In genomic region chr6:155177369-155177961, GRCh38 we compare ENCODE assay signal across 8 cellular contexts.
DNase-seq lines count a peak whose midpoint lies in the region; ATAC-seq, FAIRE-seq and TF ChIP-seq lines count a peak whose summit lies in the region.

No MANE protein-coding gene starts in this region.

- no peak for TF ChIP-seq POLR2A in breast epithelium (IDR thresholded peaks at IDR 0.05)
- TF ChIP-seq POLR2A in HepG2 (IDR thresholded peaks at IDR 0.05; ENCODE audit: insufficient read depth in 1 of 2, low read depth in 2 of 2, low read length in 2 of 2): no peak
- no peak for TF ChIP-seq POLR2A in upper lobe of left lung (IDR thresholded peaks at IDR 0.05)

- TF ChIP-seq CTCF in Panc1 (IDR thresholded peaks at IDR 0.05) (peak; percentile 73; the same call in 1 of the 2 replicates), breast epithelium (IDR thresholded peaks at IDR 0.05) (peak; percentile 30 to 69 (median 58)), HepG2 (CRISPR knock-in tag; IDR thresholded peaks at IDR 0.05) (peak; percentile 75), upper lobe of left lung (IDR thresholded peaks at IDR 0.05) (peak; percentile 22 to 64 (median 54))

- peak; percentile 74 for TF ChIP-seq RAD21 in HepG2 (CRISPR knock-in tag; IDR thresholded peaks at IDR 0.05)

- CTCF ChIA-PET in Panc1 (lab: Charles Lee): interaction anchor here (0.5 to 2.8 kb wide), 10 partner anchors 8 to 914 kb away, joined by 3 to 37 read pairs (median 3); partner anchors contain the start of gene TFB1M
- CTCF ChIA-PET in HepG2 (lab: Yijun Ruan, JAX; ENCODE audit: low intra/inter-chr PET ratio, low total read pairs): interaction anchor here (0.8 to 1.7 kb wide), 8 partner anchors 25 to 588 kb away, joined by 3 to 10 read pairs (median 6); no protein-coding TSS in a partner anchor

- H3K9me3 ChIP-seq in Panc1 (ENCODE audit: control insufficient read depth, insufficient read depth, low read depth, low read length) (no peaks in the 10 kb centered on the region), breast epithelium (no peaks in the 10 kb centered on the region), HepG2 (ENCODE audit: low read length) (no peaks in the 10 kb centered on the region), upper lobe of left lung (no peaks in the 10 kb centered on the region)

- H3K36me3 ChIP-seq in Panc1 (ENCODE audit: control insufficient read depth, insufficient read depth, low read length) (no peaks in the 10 kb centered on the region), breast epithelium (no peaks in the 10 kb centered on the region), HepG2 (replicated peaks in 1 of 2; ENCODE audit: control insufficient read depth in 1 of 2, insufficient read depth in 2 of 2, low read length in 2 of 2) (no peaks in the 10 kb centered on the region), upper lobe of left lung (no peaks in the 10 kb centered on the region)

- ATAC-seq in Panc1 (peak; percentile 73), HepG2 (peak; percentile 59), upper lobe of left lung (ENCODE audit: low FRiP score in 2 of 2) (peak in 1 of 2 donors; percentile 73)

- H3K4me2 ChIP-seq in HepG2 (ENCODE audit: low read depth, low read length): no peak overlapping the region

- 73% methylated on average over 4 of the region's 4 CpGs for WGBS in HepG2 (ENCODE audit: low lambda C conversion rate)
- 87 to 88% methylated on average over 4 of the region's 4 CpGs for WGBS in upper lobe of left lung, 2 donors

- in situ Hi-C loops in Panc1 (cut with HindIII; ENCODE audit: low pct_unique_long_range_greater_than_20kb, low sequenced_read_pairs) (no loop called here), HepG2 (cut with HindIII; ENCODE audit: extremely low pct_ligation_motif_present, low pct_unique_long_range_greater_than_20kb) (loop anchor here (5.0 to 10.0 kb wide), 4 partner anchors 70 to 587 kb away; no protein-coding TSS in a partner anchor)

- no peak overlapping the region for H2AFZ ChIP-seq in HepG2 (ENCODE audit: low read length)

- H3K27me3 ChIP-seq in Panc1 (ENCODE audit: control insufficient read depth, insufficient read depth, low read length) (no peaks in the 10 kb centered on the region), breast epithelium (no peaks in the 10 kb centered on the region), HepG2 (ENCODE audit: control insufficient read depth in 1 of 2, insufficient read depth in 2 of 2, low read length in 2 of 2) (no peaks in the 10 kb centered on the region), upper lobe of left lung (no peaks in the 10 kb centered on the region)

- FAIRE-seq in HepG2 (lab: Jason Lieb, UNC): peak; percentile 4

- TF ChIP-seq EP300 in HepG2 (IDR thresholded peaks at IDR 0.05; ENCODE audit: low read depth in 2 of 2, low read length in 2 of 2) (no peak), HepG2 (CRISPR knock-in tag; IDR thresholded peaks at IDR 0.05; ENCODE audit: borderline replicate concordance) (no peak), upper lobe of left lung (IDR thresholded peaks at IDR 0.05) (no peak)

- no peak overlapping the region for H3K4me3 ChIP-seq in Panc1 (ENCODE audit: low read depth in 2 of 2, low read length in 2 of 2)
- H3K4me3 ChIP-seq in breast epithelium: no peak overlapping the region
- H3K4me3 ChIP-seq in HepG2 (replicated peaks in 1 of 3; ENCODE audit: insufficient read depth in 1 of 3, low read depth in 2 of 3, low read length in 3 of 3): no peak overlapping the region
- H3K4me3 ChIP-seq in upper lobe of left lung: no peak overlapping the region

- intact Hi-C loops in Panc1 (cut with micrococcal nuclease; ENCODE audit: unreplicated experiment): loop anchor here (1.0 kb wide), 1 partner anchor 71 kb away; no protein-coding TSS in a partner anchor
- intact Hi-C loops in breast epithelium (cut with DNase I; ENCODE audit: low total_unique reads): loop anchor here (10.0 kb wide), 2 partner anchors 503 to 887 kb away; no protein-coding TSS in a partner anchor
- intact Hi-C loops in HepG2 (cut with micrococcal nuclease; ENCODE audit: unreplicated experiment): loop anchor here (1.0 to 2.0 kb wide), 3 partner anchors 71 to 588 kb away; no protein-coding TSS in a partner anchor

- no peak overlapping the region for H3K9ac ChIP-seq in HepG2 (ENCODE audit: insufficient read depth, low read depth, low read length)

- H3K27ac ChIP-seq in Panc1 (ENCODE audit: low read length): peak overlapping the region; percentile 80
- H3K27ac ChIP-seq in breast epithelium: no peak overlapping the region
- H3K27ac ChIP-seq in HepG2 (ENCODE audit: extremely low read length, insufficient read depth, low read length): no peak overlapping the region
- H3K27ac ChIP-seq in upper lobe of left lung: no peak overlapping the region

- H3K4me1 ChIP-seq in Panc1 (ENCODE audit: control insufficient read depth, insufficient read depth, low read length) (peaks cover 15% of the 10 kb centered on the region), breast epithelium (no peaks in the 10 kb centered on the region), HepG2 (ENCODE audit: insufficient read depth, low read length) (peaks cover 13% of the 10 kb centered on the region), upper lobe of left lung (no peaks in the 10 kb centered on the region)

- no peaks in the 10 kb centered on the region for H3K79me2 ChIP-seq in HepG2 (ENCODE audit: insufficient read depth, low read length)

- POLR2A ChIA-PET in Panc1 (lab: Charles Lee) (no interaction called here), HepG2 (lab: Yijun Ruan, JAX) (interaction anchor here (0.5 kb wide), 1 partner anchor 10 kb away, joined by 3 read pairs; no protein-coding TSS in a partner anchor)

- H4K20me1 ChIP-seq in HepG2 (ENCODE audit: insufficient read depth, low read length): no peaks in the 10 kb centered on the region

- BruUV-seq in Panc1 (replicated peaks; lab: Mats Ljungman, UMichigan): no TSS peak
- no TSS peak for BruUV-seq in HepG2 (replicated peaks; lab: Mats Ljungman, UMichigan)

- DNase-seq in stimulated activated CD4-positive, alpha-beta T cell treated with anti-CD3 and anti-CD28 coated beads, Interleukin-15, amount 100 ng/mL, for 24 hours: peak; percentile 68
- DNase-seq in stimulated activated CD4-positive, alpha-beta T cell treated with anti-CD3 and anti-CD28 coated beads, Interleukin-4, amount 100 ng/mL, for 1 hour: no peak
- DNase-seq in Kasumi-1 (lab: John Stamatoyannopoulos, UW): peak; percentile 81 to 90
- no peak for DNase-seq in Panc1 (ENCODE audit: low read depth, low spot score)
- DNase-seq in breast epithelium (ENCODE audit: low spot score in 2 of 2): no peak
- peak; percentile 72 for DNase-seq in HepG2 (ENCODE audit: low spot score)
- DNase-seq in upper lobe of left lung: no peak
- no peak for DNase-seq in HPDE6-E6E7 (ENCODE audit: extremely low spot score)

TF ChIP-seq in HepG2, 621 proteins besides CTCF, POLR2A, EP300 and RAD21:
- peak; percentile 37; the same call in 1 of the 2 replicates for TF ChIP-seq CEBPG (CRISPR knock-in tag; IDR thresholded peaks at IDR 0.05)
- TF ChIP-seq CEBPB (IDR thresholded peaks at IDR 0.05; ENCODE audit: borderline replicate concordance, low read depth, low read length): peak; percentile 62
- no peak for TF ChIP-seq ZNF570 (CRISPR knock-in tag; IDR thresholded peaks at IDR 0.05; ENCODE audit: borderline replicate concordance)
- 0 out of 2 replicates have a peak, but pooled peaks have one; percentile 16 for TF ChIP-seq KAT8 (CRISPR knock-in tag; IDR thresholded peaks at IDR 0.05)
- TF ChIP-seq STAG1 (CRISPR knock-in tag; IDR thresholded peaks at IDR 0.05): peak; percentile 87
- TF ChIP-seq MEIS2 (CRISPR knock-in tag; IDR thresholded peaks at IDR 0.05): no peak
- 0 out of 2 replicates have a peak, but pooled peaks have one; percentile 24 for TF ChIP-seq CREM (IDR thresholded peaks at IDR 0.05)
- TF ChIP-seq CREM (CRISPR knock-in tag; IDR thresholded peaks at IDR 0.05): no peak
- peak; percentile 88 for TF ChIP-seq SMC3 (IDR thresholded peaks at IDR 0.05; ENCODE audit: low read length)
- TF ChIP-seq ARID3A (IDR thresholded peaks at IDR 0.05; ENCODE audit: low read depth, low read length): peak; percentile 61; the same call in 1 of the 2 replicates
- TF ChIP-seq MAFF (IDR thresholded peaks at IDR 0.05; ENCODE audit: low read depth, low read length): no peak

Comparison
In these comparisons a context has a peak if more than half of its experiments do, and no peak if none do; other contexts are left out.
1. DNase-seq: peak in stimulated activated CD4-positive, alpha-beta T cell treated with anti-CD3 and anti-CD28 coated beads, Interleukin-15, amount 100 ng/mL, for 24 hours (single experiment), Kasumi-1 (2 of 2) and HepG2 (single experiment); none in stimulated activated CD4-positive, alpha-beta T cell treated with anti-CD3 and anti-CD28 coated beads, Interleukin-4, amount 100 ng/mL, for 1 hour (single experiment), Panc1 (single experiment), breast epithelium (0 of 2), upper lobe of left lung (0 of 2) and HPDE6-E6E7 (single experiment).
2. Peak in every context shown above with its lines, with median percentiles within 50 percentile points of each other: CTCF ChIP-seq.